8 cellular contexts compared by ENCODE assay signal in the genomic region with DNA sequence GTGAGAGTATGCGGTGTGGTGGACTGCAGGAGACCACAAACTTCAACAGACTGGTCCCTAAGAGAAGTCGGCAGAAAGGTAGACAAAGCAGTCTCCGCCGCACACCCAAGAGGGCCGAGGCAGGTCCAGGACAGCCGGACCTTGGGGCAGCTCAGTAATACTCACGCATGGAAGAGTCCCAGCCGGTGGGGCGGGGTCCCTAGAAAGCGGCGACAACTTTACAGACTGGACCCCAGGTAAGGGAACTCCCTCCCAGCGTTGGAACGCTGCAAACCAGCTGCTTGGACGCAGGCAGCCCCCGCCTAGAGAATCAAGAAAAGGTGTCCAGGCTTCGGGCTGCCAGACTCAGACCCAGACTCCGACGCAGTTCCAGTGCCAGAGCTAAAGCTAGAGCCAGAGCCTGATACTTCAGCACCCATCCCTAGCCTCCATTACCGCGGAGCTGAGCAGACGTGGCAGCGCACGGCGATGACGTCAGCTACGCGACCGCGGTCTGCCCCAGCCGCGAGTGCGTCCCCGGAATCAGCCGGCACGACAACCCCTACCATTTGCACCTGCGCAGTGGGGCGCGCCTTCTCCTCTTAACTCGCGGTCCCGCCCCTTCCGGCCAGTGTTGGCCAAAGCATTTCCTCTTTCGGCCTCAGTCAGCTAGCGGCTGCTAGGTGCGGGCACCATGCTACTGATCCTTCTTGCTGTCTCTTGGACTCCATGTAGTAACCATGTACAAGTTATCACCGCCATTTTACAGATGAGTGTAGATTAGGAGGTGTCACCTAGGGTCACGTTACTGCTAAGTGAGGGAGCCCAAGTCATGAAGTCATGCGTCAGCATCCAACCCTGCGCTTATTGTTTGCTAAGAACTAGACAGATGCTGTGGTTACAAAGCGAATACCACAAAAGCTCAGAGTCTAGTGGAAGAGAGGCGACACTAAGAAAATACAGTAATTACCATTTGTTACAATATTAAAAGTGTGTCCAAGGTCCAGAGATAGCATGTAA. TPM values are rescaled to one million over a fixed set of nuclear protein-coding genes. Genes with fewer than 3 reads are reported as not detected.
DNase-seq lines count a peak whose midpoint lies in the region; ATAC-seq, FAIRE-seq and TF ChIP-seq lines count a peak whose summit lies in the region.

A gene with protein sequence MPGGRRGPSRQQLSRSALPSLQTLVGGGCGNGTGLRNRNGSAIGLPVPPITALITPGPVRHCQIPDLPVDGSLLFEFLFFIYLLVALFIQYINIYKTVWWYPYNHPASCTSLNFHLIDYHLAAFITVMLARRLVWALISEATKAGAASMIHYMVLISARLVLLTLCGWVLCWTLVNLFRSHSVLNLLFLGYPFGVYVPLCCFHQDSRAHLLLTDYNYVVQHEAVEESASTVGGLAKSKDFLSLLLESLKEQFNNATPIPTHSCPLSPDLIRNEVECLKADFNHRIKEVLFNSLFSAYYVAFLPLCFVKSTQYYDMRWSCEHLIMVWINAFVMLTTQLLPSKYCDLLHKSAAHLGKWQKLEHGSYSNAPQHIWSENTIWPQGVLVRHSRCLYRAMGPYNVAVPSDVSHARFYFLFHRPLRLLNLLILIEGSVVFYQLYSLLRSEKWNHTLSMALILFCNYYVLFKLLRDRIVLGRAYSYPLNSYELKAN (minus strand): TSS at position 445 of the 999 bp plus-strand sequence. CDS start 1,541 bp downstream, outside the sequence.

- H2AFZ ChIP-seq in parathyroid adenoma, result peak within 1 kb of the TSS; percentile 99

- H3K4me3 ChIP-seq in cardiac muscle cell, result peak within 1 kb of the TSS; percentile 86
- H3K4me3 ChIP-seq in parathyroid adenoma (ENCODE audit: low read depth, low read length), result peak within 1 kb of the TSS; percentile 84
- H3K4me3 ChIP-seq in tibial nerve, result peak within 1 kb of the TSS; percentile 70 to 97 (median 81)

- 4 to 6% (median 5%) methylated on average over 51 of the region's 51 CpGs for whole genome bisulfite sequencing in adipose tissue, 3 donors
- 5 to 6% methylated on average over 42 to 51 of the region's 51 CpGs for WGBS in tibial nerve, 2 donors

- peaks cover 26% of the 10 kb centered on the region for H3K36me3 ChIP-seq in cardiac muscle cell
- no peaks in the 10 kb centered on the region for H3K36me3 ChIP-seq in parathyroid adenoma (ENCODE audit: control insufficient read depth, insufficient read depth, low read length)
- peaks cover 0 to 30% (median 0%) of the 10 kb centered on the region in 3 donors for H3K36me3 ChIP-seq in tibial nerve

- POLR2A ChIA-PET in T-cell (lab: Charles Lee), result interaction anchor here (0.5 to 3.1 kb wide), 28 partner anchors 8 to 886 kb away, joined by 3 to 32 read pairs (median 4); a partner anchor contains a TSS

- peak within 1 kb of the TSS; percentile 88 for H3K4me2 ChIP-seq in parathyroid adenoma (ENCODE audit: low read length)

- peaks cover 10% of the 10 kb centered on the region for H3K79me2 ChIP-seq in parathyroid adenoma

- H3K27ac Mint-ChIP-seq in T-cell, result peak within 1 kb of the TSS; percentile 97 to 98

- H3K4me1 ChIP-seq in cardiac muscle cell (ENCODE audit: low read depth), result peaks cover 14% of the 10 kb centered on the region
- H3K4me1 ChIP-seq in parathyroid adenoma, result no peaks in the 10 kb centered on the region
- H3K4me1 ChIP-seq in tibial nerve, result peaks cover 0 to 43% (median 20%) of the 10 kb centered on the region in 4 donors

- TF ChIP-seq EP300 in tibial nerve (IDR thresholded peaks at IDR 0.05), result peak; percentile 95 to 99

- H3K4me1 Mint-ChIP-seq in T-cell, result peaks cover 37 to 50% (median 41%) of the 10 kb centered on the region in 3 donors

- H3K4me3 Mint-ChIP-seq in T-cell, result peak within 1 kb of the TSS; percentile 94 to 96 (median 94)

- TF ChIP-seq POLR2A in GM12891 (IDR thresholded peaks at IDR 0.05; ENCODE audit: low read depth, low read length), result peak; percentile 97
- peak; percentile 89 to 90 for TF ChIP-seq POLR2A in tibial nerve (IDR thresholded peaks at IDR 0.05)

- H3K36me3 Mint-ChIP-seq in T-cell, result peaks cover 18% of the 10 kb centered on the region

- no peaks in the 10 kb centered on the region for H3K27me3 Mint-ChIP-seq in T-cell

- H3K9me3 Mint-ChIP-seq in T-cell, result peaks cover 0 to 5% (median 0%) of the 10 kb centered on the region in 3 donors

- H3K9me3 ChIP-seq in cardiac muscle cell (ENCODE audit: low read depth) (no peaks in the 10 kb centered on the region), parathyroid adenoma (ENCODE audit: control insufficient read depth, low read length) (no peaks in the 10 kb centered on the region), tibial nerve (no peaks in the 10 kb centered on the region)

- peak; percentile 100 for FAIRE-seq in GM12891 (lab: Jason Lieb, UNC)

- CTCF ChIA-PET in T-cell (lab: Charles Lee), result interaction anchor here (0.6 to 1.7 kb wide), 4 partner anchors 10 to 887 kb away, joined by 3 to 4 read pairs (median 3); no protein-coding TSS in a partner anchor

- DNase-seq in GM12891 (ENCODE audit: insufficient read length, low spot score) (peak; percentile 87), NCI-H1436 treated with DMSO at 0.1 percent for 48 hours (lab: John Stamatoyannopoulos, UW) (peak; percentile 92), T-cell (peak; percentile 97 to 99 (median 98)), cardiac muscle cell (ENCODE audit: low read depth in 1 of 2, low spot score in 1 of 2) (peak; percentile 99 to 100), tibial nerve (ENCODE audit: low spot score in 2 of 2) (peak; percentile 99 to 100)

- peak within 1 kb of the TSS; percentile 89 for H3K9ac ChIP-seq in parathyroid adenoma

- peak within 1 kb of the TSS; percentile 13 for H3K27ac ChIP-seq in adipose tissue (ENCODE audit: low read depth, low read length)
- peak within 1 kb of the TSS; percentile 83 for H3K27ac ChIP-seq in cardiac muscle cell
- H3K27ac ChIP-seq in parathyroid adenoma, result peak within 1 kb of the TSS; percentile 86
- peak within 1 kb of the TSS; percentile 67 to 93 (median 86) for H3K27ac ChIP-seq in tibial nerve

- TF ChIP-seq CTCF in cardiac muscle cell (IDR thresholded peaks at IDR 0.05; ENCODE audit: low read depth, low read length) (no peak), parathyroid adenoma (IDR thresholded peaks at IDR 0.05) (peak; percentile 18), tibial nerve (IDR thresholded peaks at IDR 0.05) (peak in 3 of 5 experiments; percentile 14 to 70 (median 67))

- H3K27me3 ChIP-seq in cardiac muscle cell (no peaks in the 10 kb centered on the region), parathyroid adenoma (ENCODE audit: control insufficient read depth, insufficient read depth, low read length) (no peaks in the 10 kb centered on the region), tibial nerve (no peaks in the 10 kb centered on the region)

- ATAC-seq in HG02840 (IDR thresholded peaks at IDR 0.05; ENCODE audit: low FRiP score, unreplicated experiment) (peak; percentile 94), T-cell (replicated peaks in 1 of 4) (peak; percentile 84 to 92 (median 89))

TF ChIP-seq in GM12891, 5 proteins besides CTCF, POLR2A, EP300 and RAD21:
- peak; percentile 92 for TF ChIP-seq TAF1 (IDR thresholded peaks at IDR 0.05; ENCODE audit: low read depth, low read length)
- peak; percentile 97 for TF ChIP-seq POLR2AphosphoS5 (IDR thresholded peaks at IDR 0.05; ENCODE audit: low read depth, low read length)
- TF ChIP-seq PAX5 (IDR thresholded peaks at IDR 0.05; ENCODE audit: insufficient read depth, low read length, severe bottlenecking), result peak; percentile 51
- peak; percentile 90 for TF ChIP-seq POU2F2 (IDR thresholded peaks at IDR 0.05; ENCODE audit: low read depth, low read length)
- peak; percentile 93 for TF ChIP-seq SPI1 (IDR thresholded peaks at IDR 0.05; ENCODE audit: low read depth, low read length)

RNA-seq across cellular contexts. Expression of the gene that starts here (rescaled TPM):
- 10.5 TPM for polyA plus RNA-seq in GM12891 (2012; ENCODE audit: low read depth, missing spikeins)
- 10 to 100 TPM; 35.4 to 59.5 (median 38.7) TPM for total RNA-seq in T-cell
- 10 to 100 TPM; 11.4 to 20.4 (median 12.4) TPM for polyA plus RNA-seq in adipose tissue
- total RNA-seq in cardiac muscle cell, result 42.9 and 48.8 TPM in 2 replicates
- 21.5 and 25.9 TPM in 2 replicates for polyA plus RNA-seq in cardiac muscle cell
- 10 to 100 TPM; 23.9 to 62.2 (median 36.7) TPM for total RNA-seq in tibial nerve

Comparison
In these comparisons a context has a peak if more than half of its experiments do, and no peak if none do; other contexts are left out.
1. Peak in every context shown above with its lines: DNase-seq, ATAC-seq, H3K4me3 ChIP-seq and H3K27ac ChIP-seq.
2. H3K27ac ChIP-seq: peak in every context shown above with its lines; median percentile 86 in parathyroid adenoma; 86 in tibial nerve; 83 in cardiac muscle cell; 13 in adipose tissue.